Comparison of ENCODE assay signal across 10 cellular contexts in the genomic region with DNA sequence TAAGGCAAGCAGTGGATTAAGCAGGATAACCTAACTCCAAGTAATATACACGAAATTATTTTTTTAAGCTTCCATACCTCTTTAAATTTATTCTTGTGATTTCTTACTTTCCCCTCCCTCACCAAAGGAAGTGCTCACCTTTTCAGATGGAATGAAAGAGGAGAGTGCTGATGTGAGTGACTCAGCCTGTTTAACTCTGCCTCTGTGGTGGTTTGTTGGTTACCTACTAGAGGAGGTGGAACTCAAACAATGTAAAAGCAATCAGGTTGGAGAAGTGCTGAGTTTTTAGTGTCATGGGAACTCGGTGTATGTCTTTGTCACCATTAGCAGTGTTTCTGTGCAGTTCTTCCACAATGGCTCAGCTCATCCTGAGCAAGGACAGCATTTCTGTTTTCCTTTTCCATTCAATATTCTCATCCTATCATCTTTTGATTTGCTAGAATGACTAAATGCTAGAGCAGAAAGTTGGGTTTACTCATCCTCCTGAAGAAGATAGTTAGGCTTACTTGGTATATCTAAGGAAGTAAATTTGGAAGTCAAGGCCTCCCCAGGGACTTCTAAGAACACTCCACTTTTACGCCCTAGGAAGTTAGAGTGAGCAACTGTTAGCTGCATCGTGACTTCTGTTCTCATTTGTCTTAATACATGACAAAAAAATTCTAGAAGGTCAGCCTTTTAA. TPM values are rescaled to one million over a fixed set of nuclear protein-coding genes. Genes with fewer than 3 reads are reported as not detected.
DNase-seq lines count a peak whose midpoint lies in the region; ATAC-seq and TF ChIP-seq lines count a peak whose summit lies in the region.
"Had no signal": no experiment of that assay in that cellular context is flagged by ENCODE, and none has a peak within 500 bp of the region (broad histone marks: within the 10 kb centered on the region; RNA-seq: fewer than 3 reads in every experiment).

No MANE protein-coding gene starts in this region.

- H3K27me3 Mint-ChIP-seq in activated T-cell treated with anti-CD3 and anti-CD28 coated beads, Interleukin-2, amount 50 U/mL, for 72 hours (ENCODE audit: low read depth) = no peaks in the 10 kb centered on the region

- peaks cover 96% of the 10 kb centered on the region for H3K4me1 Mint-ChIP-seq in activated T-cell treated with anti-CD3 and anti-CD28 coated beads, Interleukin-2, amount 50 U/mL, for 72 hours (ENCODE audit: low read depth)

- TF ChIP-seq CTCF in MM.1S (IDR thresholded peaks at IDR 0.05; ENCODE audit: low read length) = no peak

- H3K27me3 ChIP-seq in BLaER1 = no peaks in the 10 kb centered on the region
- H3K27me3 ChIP-seq in H7 (ENCODE audit: control insufficient read depth, insufficient read depth, low read length) = no peaks in the 10 kb centered on the region
- H3K27me3 ChIP-seq in MM.1S (replicated peaks; ENCODE audit: insufficient read depth, low read length) = no peaks in the 10 kb centered on the region

- H3K4me1 ChIP-seq in BLaER1 (peaks cover 74% of the 10 kb centered on the region), MM.1S (ENCODE audit: low read length) (peaks cover 23% of the 10 kb centered on the region)

- H3K9me3 ChIP-seq in BLaER1 (no peaks in the 10 kb centered on the region), MM.1S (replicated peaks; ENCODE audit: insufficient read depth, low read length) (no peaks in the 10 kb centered on the region)

- H4K20me1 ChIP-seq in BLaER1 (peaks cover 24% of the 10 kb centered on the region), MM.1S (ENCODE audit: insufficient read depth, low read length) (no peaks in the 10 kb centered on the region)

- H3K36me3 ChIP-seq in BLaER1 (no peaks in the 10 kb centered on the region), H7 (replicated peaks; ENCODE audit: control insufficient read depth, insufficient read depth, low read length) (no peaks in the 10 kb centered on the region), MM.1S (replicated peaks; ENCODE audit: insufficient read depth, low read length) (no peaks in the 10 kb centered on the region)

- ATAC-seq in activated T-cell treated with anti-CD3 and anti-CD28 coated beads, Interleukin-2, amount 50 U/mL, for 72 hours (replicated peaks in 1 of 2) = peak; percentile 43 to 47

- peaks cover under 1 to 3% of the 10 kb centered on the region in 2 donors for H3K36me3 Mint-ChIP-seq in activated T-cell treated with anti-CD3 and anti-CD28 coated beads, Interleukin-2, amount 50 U/mL, for 72 hours (ENCODE audit: insufficient read depth in 2 of 2)

- peak overlapping the region; percentile 64 for H3K27ac Mint-ChIP-seq in activated T-cell treated with anti-CD3 and anti-CD28 coated beads, Interleukin-2, amount 50 U/mL, for 72 hours

- DNase-seq in H7 (peak; percentile 31), iPS-NIHi7 (ENCODE audit: extremely low spot score) (peak; percentile 43), NCI-H1048 (lab: John Stamatoyannopoulos, UW) (no peak), cerebellar cortex (ENCODE audit: low spot score) (no peak), MM.1S (no peak), NCI-H1436 treated with DMSO at 0.1 percent for 48 hours (lab: John Stamatoyannopoulos, UW) (no peak)
- DNase-seq in activated T-cell treated with anti-CD3 and anti-CD28 coated beads, Interleukin-2, amount 50 U/mL, for 72 hours = peak in 1 of 2 donors; percentile 38
- DNase-seq: KBM-7 had no signal

- no peak overlapping the region for H3K9ac ChIP-seq in BLaER1
- H3K9ac ChIP-seq in MM.1S (ENCODE audit: low read length) = no peak overlapping the region

- H3K4me3 ChIP-seq in BLaER1 (no peak overlapping the region), H7 (ENCODE audit: insufficient read depth, low read depth, low read length) (no peak overlapping the region), MM.1S (ENCODE audit: low read length) (no peak overlapping the region)
- H3K4me3 ChIP-seq: SK-N-MC had no signal

- H3K9me2 ChIP-seq in MM.1S (replicated peaks; ENCODE audit: insufficient read depth, low read length) = no peaks in the 10 kb centered on the region

- no peak overlapping the region for H2AFZ ChIP-seq in MM.1S (ENCODE audit: low read length)

- H3K27ac ChIP-seq in BLaER1 (no peak overlapping the region), MM.1S (ENCODE audit: low read length) (no peak overlapping the region)
- H3K27ac ChIP-seq: SK-N-MC had no signal

- H3F3A ChIP-seq in MM.1S (ENCODE audit: insufficient read depth, low read length) = no peaks in the 10 kb centered on the region

- peaks cover 95% of the 10 kb centered on the region for H3K79me2 ChIP-seq in MM.1S (ENCODE audit: low read length)

- no peaks in the 10 kb centered on the region for H3K9me3 Mint-ChIP-seq in activated T-cell treated with anti-CD3 and anti-CD28 coated beads, Interleukin-2, amount 50 U/mL, for 72 hours

- H3K4me3 Mint-ChIP-seq in activated T-cell treated with anti-CD3 and anti-CD28 coated beads, Interleukin-2, amount 50 U/mL, for 72 hours = peak overlapping the region; percentile 53 to 56

- H3K4me2 ChIP-seq in BLaER1 = peak overlapping the region; percentile 63
- H3K4me2 ChIP-seq in MM.1S (ENCODE audit: low read depth, low read length) = no peak overlapping the region

RNA-seq across cellular contexts. Expression of a gene that starts 6.0 kb away (rescaled TPM):
- total RNA-seq in H7 (2014; rRNA removed; shearing (Covaris generic)) = 82.4 and 104 TPM in 2 replicates
- total RNA-seq in activated T-cell treated with anti-CD3 and anti-CD28 coated beads, Interleukin-2, amount 50 U/mL, for 72 hours = 100 to 1,000 TPM in 1 of 2 donors, 10 to 100 TPM in 1; 97.9 to 122 TPM

Comparison
In these comparisons a context has a peak if more than half of its experiments do, and no peak if none do; other contexts are left out.
1. DNase-seq: peak in H7 (single experiment) and iPS-NIHi7 (single experiment); none in NCI-H1048 (single experiment), cerebellar cortex (single experiment), MM.1S (single experiment) and NCI-H1436 treated with DMSO at 0.1 percent for 48 hours (single experiment).